In the genomic region with DNA sequence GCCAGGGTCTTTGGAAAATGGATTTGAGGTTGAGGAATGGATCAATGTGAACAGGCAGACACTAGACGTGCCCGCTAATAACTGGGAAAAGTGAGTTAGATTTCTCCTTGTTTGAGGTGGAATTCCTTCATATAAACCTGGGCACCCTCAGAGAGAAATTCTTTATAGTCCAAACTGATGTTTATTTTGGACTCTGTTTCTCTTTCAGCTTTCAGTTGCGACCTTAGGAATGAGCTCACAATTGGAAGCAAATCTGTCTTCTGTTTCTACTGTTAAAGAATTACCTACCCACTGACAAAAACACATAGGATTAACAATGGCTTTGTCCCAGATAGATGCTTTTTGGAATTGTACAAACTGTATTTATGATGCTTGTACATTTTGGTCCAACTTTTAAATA, we compare ENCODE assay signal across 1 cellular context.
TF ChIP-seq lines count a peak whose summit lies in the region.

No MANE protein-coding gene starts in this region.

TF ChIP-seq in SK-N-SH, 30 proteins besides CTCF, POLR2A, EP300 and RAD21 (continued from another document):
- TF ChIP-seq, protein P1, sequence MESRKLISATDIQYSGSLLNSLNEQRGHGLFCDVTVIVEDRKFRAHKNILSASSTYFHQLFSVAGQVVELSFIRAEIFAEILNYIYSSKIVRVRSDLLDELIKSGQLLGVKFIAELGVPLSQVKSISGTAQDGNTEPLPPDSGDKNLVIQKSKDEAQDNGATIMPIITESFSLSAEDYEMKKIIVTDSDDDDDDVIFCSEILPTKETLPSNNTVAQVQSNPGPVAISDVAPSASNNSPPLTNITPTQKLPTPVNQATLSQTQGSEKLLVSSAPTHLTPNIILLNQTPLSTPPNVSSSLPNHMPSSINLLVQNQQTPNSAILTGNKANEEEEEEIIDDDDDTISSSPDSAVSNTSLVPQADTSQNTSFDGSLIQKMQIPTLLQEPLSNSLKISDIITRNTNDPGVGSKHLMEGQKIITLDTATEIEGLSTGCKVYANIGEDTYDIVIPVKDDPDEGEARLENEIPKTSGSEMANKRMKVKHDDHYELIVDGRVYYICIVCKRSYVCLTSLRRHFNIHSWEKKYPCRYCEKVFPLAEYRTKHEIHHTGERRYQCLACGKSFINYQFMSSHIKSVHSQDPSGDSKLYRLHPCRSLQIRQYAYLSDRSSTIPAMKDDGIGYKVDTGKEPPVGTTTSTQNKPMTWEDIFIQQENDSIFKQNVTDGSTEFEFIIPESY (IDR thresholded peaks at IDR 0.05; ENCODE audit: borderline replicate concordance, low read depth), result no peak
